In the genomic region with DNA sequence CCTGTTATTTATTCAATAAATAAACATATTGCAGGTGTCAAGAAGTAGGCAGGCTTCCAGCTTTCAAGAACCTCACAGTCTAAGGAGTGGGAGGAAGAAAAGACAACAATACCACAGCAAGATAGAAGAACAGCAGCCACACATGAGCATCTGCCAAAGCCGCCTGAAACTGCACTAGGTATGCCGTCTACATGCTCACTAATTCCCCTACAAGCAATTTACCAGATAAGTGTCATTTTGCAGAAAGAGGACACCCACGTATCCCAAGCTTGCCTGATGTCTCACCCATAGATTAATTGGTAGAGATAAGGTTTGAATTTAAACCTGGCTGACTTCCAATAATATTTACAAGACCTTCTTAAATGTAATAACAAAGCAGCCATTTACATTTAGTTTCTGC, we compare ENCODE assay signal across 17 cellular contexts.
"Had no signal": no experiment of that assay in that cellular context is flagged by ENCODE, and none has a peak within 500 bp of the region (broad histone marks: within the 10 kb centered on the region; RNA-seq: fewer than 3 reads in every experiment).

No MANE protein-coding gene starts in this region.

- H3K27ac ChIP-seq: colonic mucosa, esophagus muscularis mucosa, foreskin keratinocyte, gastroesophageal sphincter, heart right ventricle, left lung, lower lobe of right lung had no signal

- H3K4me3 Mint-ChIP-seq: dendritic cell treated with granulocyte-macrophage colony-stimulating factor and Interleukin-4, amounts not matched to agents 40 ng/mL and 50 ng/mL, for 4 days; mesothelial cell of epicardium had no signal

- ATAC-seq: foreskin keratinocyte, gastroesophageal sphincter, heart right ventricle, left cardiac atrium, left lung, left ventricle myocardium superior, lower lobe of right lung, mucosa of descending colon had no signal

- H3K27me3 ChIP-seq: colonic mucosa, esophagus muscularis mucosa, foreskin keratinocyte, gastroesophageal sphincter, heart right ventricle, left lung had no signal

- H3K4me1 Mint-ChIP-seq: mesothelial cell of epicardium, naive B cell had no signal

- H3K27me3 Mint-ChIP-seq: dendritic cell treated with granulocyte-macrophage colony-stimulating factor and Interleukin-4, amounts not matched to agents 40 ng/mL and 50 ng/mL, for 4 days; naive B cell had no signal

- H3K9me3 ChIP-seq: colonic mucosa, esophagus muscularis mucosa, gastroesophageal sphincter, heart right ventricle, left lung, lower lobe of right lung, mucosa of descending colon had no signal

- H3K36me3 ChIP-seq: colonic mucosa, esophagus muscularis mucosa, gastroesophageal sphincter, heart right ventricle, left lung, lower lobe of right lung had no signal

- H3K4me3 ChIP-seq: colonic mucosa, esophagus muscularis mucosa, gastroesophageal sphincter, heart right ventricle, left lung, lower lobe of right lung, mucosa of descending colon had no signal

- H3K4me1 ChIP-seq: colonic mucosa, foreskin keratinocyte, heart right ventricle, left lung, lower lobe of right lung had no signal

- H3K36me3 Mint-ChIP-seq: mesothelial cell of epicardium, naive B cell had no signal

- H3K27ac Mint-ChIP-seq: dendritic cell treated with granulocyte-macrophage colony-stimulating factor and Interleukin-4, amounts not matched to agents 40 ng/mL and 50 ng/mL, for 4 days; mesothelial cell of epicardium; naive B cell had no signal

- DNase-seq: colonic mucosa; cortex of kidney; effector CD8-positive, alpha-beta T cell; foreskin keratinocyte; heart right ventricle; hippocampal formation; left cardiac atrium; left lung; left ventricle myocardium superior; lower lobe of right lung; mesenchymal stem cell; mucosa of descending colon; naive B cell had no signal
